Comparison of ENCODE assay signal across 22 cellular contexts in the genomic region with DNA sequence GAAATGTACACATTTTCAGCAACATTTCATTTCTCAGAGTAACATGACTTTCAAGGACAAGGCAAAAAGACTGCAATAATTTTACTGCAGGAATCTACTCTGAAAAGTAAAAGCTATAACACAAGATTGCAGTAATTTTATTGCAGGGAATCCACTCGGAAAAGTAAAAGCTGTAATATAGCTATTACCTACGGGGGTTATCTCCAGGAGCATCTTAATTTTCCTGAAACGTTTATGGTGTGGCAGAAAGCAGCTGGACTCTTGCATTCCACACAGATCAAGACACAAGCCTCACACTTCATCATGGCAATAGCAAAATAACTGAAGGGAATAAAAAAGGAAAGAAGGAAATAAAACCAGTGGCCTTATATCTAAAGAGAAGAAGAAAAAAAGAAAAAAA.
"Had no signal": no experiment of that assay in that cellular context is flagged by ENCODE, and none has a peak within 500 bp of the region (broad histone marks: within the 10 kb centered on the region; RNA-seq: fewer than 3 reads in every experiment).

No MANE protein-coding gene starts in this region.

- H3K36me3 Mint-ChIP-seq: brain had no signal

- FAIRE-seq: endometrium, TTC549 had no signal

- H3K4me3 ChIP-seq: gastrocnemius medialis, prostate gland, spleen, upper lobe of left lung had no signal

- H3K27me3 Mint-ChIP-seq: activated naive CD4-positive, alpha-beta T cell treated with anti-CD3 and anti-CD28 coated beads, Interleukin-2, amount 50 U/mL, for 24 hours had no signal

- H3K4me3 Mint-ChIP-seq: activated CD4-positive, alpha-beta T cell treated with anti-CD3 and anti-CD28 coated beads, Interleukin-2, amount 10 ng/mL, durations not matched to agents 7 days and 5 days; activated CD8-positive, alpha-beta T cell treated with anti-CD3 and anti-CD28 coated beads, Interleukin-2, amount 10 ng/mL, durations not matched to agents 7 days and 5 days; activated naive CD4-positive, alpha-beta T cell treated with anti-CD3 and anti-CD28 coated beads, Interleukin-2, amount 50 U/mL, for 24 hours; activated T-helper 1 cell treated with anti-CD3 and anti-CD28 coated beads, Interleukin-12 subunit alpha, Interleukin-12 subunit beta, Interleukin-2, Interleukin-4 antibody, amounts not matched to agents 30 ng/mL and 10 ng/mL and 1 ng/mL, durations not matched to agents 14 hours and 24 hours and 36 hours; brain; neural crest cell had no signal

- H3K4me1 Mint-ChIP-seq: activated CD4-positive, alpha-beta T cell treated with anti-CD3 and anti-CD28 coated beads, Interleukin-2, amount 10 ng/mL, durations not matched to agents 7 days and 5 days; activated naive CD4-positive, alpha-beta T cell treated with anti-CD3 and anti-CD28 coated beads, Interleukin-2, amount 50 U/mL, for 24 hours had no signal

- H3K27ac ChIP-seq: gastrocnemius medialis, prostate gland, spleen, upper lobe of left lung, WERI-Rb-1 had no signal

- H3K36me3 ChIP-seq: gastrocnemius medialis, prostate gland, spleen, upper lobe of left lung had no signal

- H3K27me3 ChIP-seq: gastrocnemius medialis, spleen, upper lobe of left lung had no signal

- H3K9me3 ChIP-seq: gastrocnemius medialis, prostate gland, spleen, upper lobe of left lung had no signal

- DNase-seq: activated CD4-positive, alpha-beta T cell treated with anti-CD3 and anti-CD28 coated beads, Interleukin-2, amount 10 ng/mL, durations not matched to agents 7 days and 5 days; activated CD4-positive, CD25-positive, alpha-beta regulatory T cell treated with anti-CD3 and anti-CD28 coated beads, Interleukin-2, amount 50 U/mL, for 72 hours; activated CD8-positive, alpha-beta T cell treated with anti-CD3 and anti-CD28 coated beads, Interleukin-2, amount 10 ng/mL, durations not matched to agents 7 days and 5 days; activated gamma-delta T cell; aorta; erythroblast; gastrocnemius medialis; hypothalamus; left ventricle myocardium superior; spleen; stimulated activated CD4-positive, alpha-beta T cell treated with anti-CD3 and anti-CD28 coated beads, Interleukin-4, amount 100 ng/mL, for 1 hour; stimulated activated naive CD4-positive, alpha-beta T cell; T-helper 1 cell; upper lobe of left lung; WERI-Rb-1 had no signal

- H3K9me3 Mint-ChIP-seq: activated CD4-positive, alpha-beta T cell treated with anti-CD3 and anti-CD28 coated beads, Interleukin-2, amount 10 ng/mL, durations not matched to agents 7 days and 5 days; activated naive CD4-positive, alpha-beta T cell treated with anti-CD3 and anti-CD28 coated beads, Interleukin-2, amount 50 U/mL, for 24 hours; activated T-helper 1 cell treated with anti-CD3 and anti-CD28 coated beads, Interleukin-12 subunit alpha, Interleukin-12 subunit beta, Interleukin-2, Interleukin-4 antibody, amounts not matched to agents 30 ng/mL and 10 ng/mL and 1 ng/mL, durations not matched to agents 14 hours and 24 hours and 36 hours; brain had no signal

- H3K27ac Mint-ChIP-seq: activated CD4-positive, alpha-beta T cell treated with anti-CD3 and anti-CD28 coated beads, Interleukin-2, amount 10 ng/mL, durations not matched to agents 7 days and 5 days; activated CD8-positive, alpha-beta T cell treated with anti-CD3 and anti-CD28 coated beads, Interleukin-2, amount 10 ng/mL, durations not matched to agents 7 days and 5 days; activated naive CD4-positive, alpha-beta T cell treated with anti-CD3 and anti-CD28 coated beads, Interleukin-2, amount 50 U/mL, for 24 hours; activated T-helper 1 cell treated with anti-CD3 and anti-CD28 coated beads, Interleukin-12 subunit alpha, Interleukin-12 subunit beta, Interleukin-2, Interleukin-4 antibody, amounts not matched to agents 30 ng/mL and 10 ng/mL and 1 ng/mL, durations not matched to agents 14 hours and 24 hours and 36 hours had no signal

- H3K4me1 ChIP-seq: prostate gland, spleen, upper lobe of left lung had no signal
